Comparison of ENCODE assay signal across 13 cellular contexts in genomic region chr3:171184372-171184771, GRCh38.
DNase-seq lines count a peak whose midpoint lies in the region; ATAC-seq and TF ChIP-seq lines count a peak whose summit lies in the region.
"Had no signal": no experiment of that assay in that cellular context is flagged by ENCODE, and none has a peak within 500 bp of the region (broad histone marks: within the 10 kb centered on the region; RNA-seq: fewer than 3 reads in every experiment).

No MANE protein-coding gene starts in this region.

- H3K27ac ChIP-seq in tibial artery, result peak overlapping the region in 1 of 2 donors; percentile 50
- H3K27ac ChIP-seq: WERI-Rb-1 had no signal

- no peaks in the 10 kb centered on the region for H3K36me3 ChIP-seq in tibial artery
- H3K36me3 ChIP-seq: WERI-Rb-1 had no signal

- TF ChIP-seq CTCF in activated CD8-positive, alpha-beta T cell treated with anti-CD3 and anti-CD28 coated beads for 36 hours (IDR thresholded peaks at IDR 0.05), result no peak
- no peak for TF ChIP-seq CTCF in tibial artery (IDR thresholded peaks at IDR 0.05)

- peaks cover 52% of the 10 kb centered on the region for H3K4me1 Mint-ChIP-seq in activated CD8-positive, alpha-beta T cell treated with anti-CD3 and anti-CD28 coated beads for 36 hours (ENCODE audit: low read depth)

- no peaks in the 10 kb centered on the region for H3K27me3 ChIP-seq in tibial artery

- no peak overlapping the region for H3K4me3 ChIP-seq in tibial artery
- H3K4me3 ChIP-seq: lung had no signal

- intact Hi-C loops in activated CD8-positive, alpha-beta T cell treated with anti-CD3 and anti-CD28 coated beads for 36 hours (cut with micrococcal nuclease), result no loop called here
- intact Hi-C loops in tibial artery (cut with DNase I; ENCODE audit: low total_unique reads), result no loop called here

- peaks cover 18% of the 10 kb centered on the region for H3K36me3 Mint-ChIP-seq in activated CD8-positive, alpha-beta T cell treated with anti-CD3 and anti-CD28 coated beads for 36 hours (ENCODE audit: low read depth)

- ATAC-seq in GM18499 (IDR thresholded peaks at IDR 0.05; ENCODE audit: insufficient read depth, unreplicated experiment), result peak; percentile 53
- peak; percentile 84 for ATAC-seq in GM19395 (IDR thresholded peaks at IDR 0.05; ENCODE audit: unreplicated experiment)
- peak; percentile 85 for ATAC-seq in HG02973 (IDR thresholded peaks at IDR 0.05; ENCODE audit: unreplicated experiment)
- peak; percentile 83 for ATAC-seq in activated CD8-positive, alpha-beta T cell treated with anti-CD3 and anti-CD28 coated beads for 36 hours
- ATAC-seq: PC-3, right cardiac atrium had no signal

- H3K9me3 ChIP-seq in tibial artery, result no peaks in the 10 kb centered on the region

- H3K27ac Mint-ChIP-seq in activated CD8-positive, alpha-beta T cell treated with anti-CD3 and anti-CD28 coated beads for 36 hours, result peak overlapping the region; percentile 87

- POLR2A ChIA-PET in activated CD8-positive, alpha-beta T cell treated with anti-CD3 and anti-CD28 coated beads for 36 hours (lab: Charles Lee), result interaction anchor here (0.6 kb wide), 1 partner anchor 420 kb away, joined by 3 read pairs; no protein-coding TSS in a partner anchor

- H3K4me1 ChIP-seq in tibial artery, result peaks cover 0 to 33% (median 8%) of the 10 kb centered on the region in 4 donors

- DNase-seq in activated CD8-positive, alpha-beta T cell treated with anti-CD3 and anti-CD28 coated beads for 36 hours, result peak; percentile 70
- DNase-seq in DMS79 treated with DMSO at 0.1 percent for 48 hours (lab: John Stamatoyannopoulos, UW), result no peak
- DNase-seq in DMS79 (lab: John Stamatoyannopoulos, UW), result no peak
- DNase-seq in tibial artery, result no peak
- no peak for DNase-seq in C1 segment of cervical spinal cord (lab: John Stamatoyannopoulos, UW)
- DNase-seq: GOT3, PC-3, right cardiac atrium, WERI-Rb-1 had no signal

- CTCF ChIA-PET in activated CD8-positive, alpha-beta T cell treated with anti-CD3 and anti-CD28 coated beads for 36 hours (lab: Charles Lee), result interaction anchor here (1.9 kb wide), 1 partner anchor 14 kb away, joined by 4 read pairs; no protein-coding TSS in a partner anchor

- no peaks in the 10 kb centered on the region for H3K9me3 Mint-ChIP-seq in activated CD8-positive, alpha-beta T cell treated with anti-CD3 and anti-CD28 coated beads for 36 hours

- no peak overlapping the region for H3K4me3 Mint-ChIP-seq in activated CD8-positive, alpha-beta T cell treated with anti-CD3 and anti-CD28 coated beads for 36 hours

- H3K27me3 Mint-ChIP-seq in activated CD8-positive, alpha-beta T cell treated with anti-CD3 and anti-CD28 coated beads for 36 hours, result no peaks in the 10 kb centered on the region
